In the genomic region with DNA sequence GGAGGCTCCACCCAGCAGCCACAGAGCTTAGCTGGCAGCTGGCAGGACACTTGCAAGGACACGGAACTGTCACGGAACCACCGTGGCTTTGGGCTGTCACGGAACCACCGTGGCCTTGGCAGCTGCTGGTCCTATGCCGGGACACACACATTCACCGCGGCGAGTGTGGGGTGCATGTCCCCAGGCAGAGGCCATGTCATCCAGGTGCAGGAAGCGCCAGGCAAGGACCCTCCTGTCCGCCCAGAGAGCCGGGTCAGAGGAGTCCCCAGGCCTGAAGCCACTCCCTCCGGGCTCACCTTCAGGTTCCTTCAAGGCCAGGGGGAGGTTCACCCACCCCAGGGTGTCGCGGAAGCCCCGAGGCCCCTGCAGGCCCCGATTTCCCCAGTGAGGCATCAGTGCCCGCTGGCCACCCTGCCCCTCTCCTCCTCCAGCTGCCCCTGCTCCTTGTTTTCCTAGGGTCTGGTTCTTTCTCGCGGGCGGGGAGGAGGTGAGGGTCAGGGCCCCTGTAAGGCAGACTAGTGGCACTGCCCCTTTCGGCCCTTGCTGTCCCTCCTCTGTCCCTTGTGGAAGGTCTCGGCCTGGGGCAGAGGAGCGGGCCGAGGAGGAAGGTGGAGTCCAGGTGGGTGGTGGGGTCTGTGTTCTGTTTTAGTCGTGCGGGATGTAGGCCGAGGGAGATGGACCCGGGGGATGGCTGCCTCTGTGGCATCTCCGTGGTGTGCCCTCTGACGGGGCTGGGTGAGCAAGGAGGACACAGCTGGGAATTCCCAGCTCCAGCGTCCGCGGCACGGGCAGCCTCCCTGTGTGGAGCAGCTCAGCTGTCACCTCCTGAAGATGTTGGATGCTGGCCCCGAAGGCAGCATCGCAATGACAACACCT, we compare ENCODE assay signal across 22 cellular contexts.
A peak's percentile ranks its signal among the peaks of the same experiment; 100 is the strongest.
DNase-seq lines count a peak whose midpoint lies in the region; ATAC-seq and TF ChIP-seq lines count a peak whose summit lies in the region.
"Had no signal": no experiment of that assay in that cellular context is flagged by ENCODE, and none has a peak within 500 bp of the region (broad histone marks: within the 10 kb centered on the region; RNA-seq: fewer than 3 reads in every experiment).

No MANE protein-coding gene starts in this region.

- H3K27me3 Mint-ChIP-seq in stimulated activated naive CD8-positive, alpha-beta T cell treated with anti-CD3 and anti-CD28 coated beads, Interleukin-15, Interleukin-2, amounts not matched to agents 100 ng/mL and 50 ng/mL, for 24 hours, result no peaks in the 10 kb centered on the region
- no peaks in the 10 kb centered on the region for H3K27me3 Mint-ChIP-seq in activated T-helper 17 cell treated with anti-CD3 and anti-CD28 coated beads, Interleukin-2, amount 50 U/mL, for 72 hours
- H3K27me3 Mint-ChIP-seq in naive B cell, result no peaks in the 10 kb centered on the region

- TF ChIP-seq POLR2A in suprapubic skin (IDR thresholded peaks at IDR 0.05), result no peak

- no peak overlapping the region for H3K4me3 ChIP-seq in suprapubic skin
- H3K4me3 ChIP-seq: A549, BLaER1, GM23338 had no signal

- TF ChIP-seq EP300 in suprapubic skin (IDR thresholded peaks at IDR 0.05), result no peak

- H3K4me1 Mint-ChIP-seq in stimulated activated naive CD8-positive, alpha-beta T cell treated with anti-CD3 and anti-CD28 coated beads, Interleukin-15, Interleukin-2, amounts not matched to agents 100 ng/mL and 50 ng/mL, for 24 hours (ENCODE audit: low read depth), result peaks cover 17% of the 10 kb centered on the region
- no peaks in the 10 kb centered on the region for H3K4me1 Mint-ChIP-seq in activated T-helper 17 cell treated with anti-CD3 and anti-CD28 coated beads, Interleukin-2, amount 50 U/mL, for 72 hours
- H3K4me1 Mint-ChIP-seq in naive B cell, result peaks cover 15 to 36% (median 22%) of the 10 kb centered on the region in 3 donors

- TF ChIP-seq CTCF in suprapubic skin (IDR thresholded peaks at IDR 0.05), result no peak

- ATAC-seq in stimulated activated naive CD8-positive, alpha-beta T cell treated with anti-CD3 and anti-CD28 coated beads, Interleukin-15, Interleukin-2, amounts not matched to agents 100 U/mL and 50 U/mL, for 24 hours, result no peak
- ATAC-seq in activated T-helper 17 cell treated with anti-CD3 and anti-CD28 coated beads, Interleukin-2, amount 50 U/mL, for 72 hours (replicated peaks), result no peak
- ATAC-seq in naive B cell (ENCODE audit: low read depth in 2 of 2) (no peak), HG02759 (IDR thresholded peaks at IDR 0.05; ENCODE audit: unreplicated experiment) (no peak), GM18873 (IDR thresholded peaks at IDR 0.05; ENCODE audit: low FRiP score, unreplicated experiment) (no peak)
- ATAC-seq: A549; CD8-positive, alpha-beta T cell; GM23338; PC-3 had no signal

- H3K4me1 ChIP-seq in suprapubic skin, result peaks cover 18% of the 10 kb centered on the region

- no peaks in the 10 kb centered on the region for H3K27me3 ChIP-seq in suprapubic skin
- H3K27me3 ChIP-seq: BLaER1 had no signal

- no peaks in the 10 kb centered on the region for H3K9me3 ChIP-seq in suprapubic skin
- H3K9me3 ChIP-seq: A549, BLaER1 had no signal

- H3K36me3 Mint-ChIP-seq in stimulated activated naive CD8-positive, alpha-beta T cell treated with anti-CD3 and anti-CD28 coated beads, Interleukin-15, Interleukin-2, amounts not matched to agents 100 ng/mL and 50 ng/mL, for 24 hours (ENCODE audit: low read depth), result peaks cover 47% of the 10 kb centered on the region
- H3K36me3 Mint-ChIP-seq in activated T-helper 17 cell treated with anti-CD3 and anti-CD28 coated beads, Interleukin-2, amount 50 U/mL, for 72 hours (ENCODE audit: low read depth), result peaks cover 89% of the 10 kb centered on the region
- H3K36me3 Mint-ChIP-seq in naive B cell, result no peaks in the 10 kb centered on the region

- peaks cover 46% of the 10 kb centered on the region for H3K36me3 ChIP-seq in suprapubic skin

- H3K27ac Mint-ChIP-seq in stimulated activated naive CD8-positive, alpha-beta T cell treated with anti-CD3 and anti-CD28 coated beads, Interleukin-15, Interleukin-2, amounts not matched to agents 100 ng/mL and 50 ng/mL, for 24 hours, result peak overlapping the region; percentile 72
- H3K27ac Mint-ChIP-seq in activated T-helper 17 cell treated with anti-CD3 and anti-CD28 coated beads, Interleukin-2, amount 50 U/mL, for 72 hours, result peak overlapping the region; percentile 22
- peak overlapping the region; percentile 44 to 94 (median 86) for H3K27ac Mint-ChIP-seq in naive B cell
- H3K27ac Mint-ChIP-seq: CD8-positive, alpha-beta T cell; GM23338 had no signal

- 92% methylated on average over 15 of the region's 37 CpGs for WGBS in suprapubic skin

- H3K27ac ChIP-seq in suprapubic skin, result no peak overlapping the region
- H3K27ac ChIP-seq: A549 had no signal

- no peak overlapping the region for H3K4me3 Mint-ChIP-seq in stimulated activated naive CD8-positive, alpha-beta T cell treated with anti-CD3 and anti-CD28 coated beads, Interleukin-15, Interleukin-2, amounts not matched to agents 100 ng/mL and 50 ng/mL, for 24 hours
- H3K4me3 Mint-ChIP-seq in activated T-helper 17 cell treated with anti-CD3 and anti-CD28 coated beads, Interleukin-2, amount 50 U/mL, for 72 hours, result no peak overlapping the region
- peak overlapping the region in 1 of 8 donors; percentile 59 for H3K4me3 Mint-ChIP-seq in naive B cell
- H3K4me3 Mint-ChIP-seq: CD8-positive, alpha-beta T cell; GM23338 had no signal

- H3K9me3 Mint-ChIP-seq in stimulated activated naive CD8-positive, alpha-beta T cell treated with anti-CD3 and anti-CD28 coated beads, Interleukin-15, Interleukin-2, amounts not matched to agents 100 ng/mL and 50 ng/mL, for 24 hours, result no peaks in the 10 kb centered on the region
- no peaks in the 10 kb centered on the region for H3K9me3 Mint-ChIP-seq in activated T-helper 17 cell treated with anti-CD3 and anti-CD28 coated beads, Interleukin-2, amount 50 U/mL, for 72 hours
- H3K9me3 Mint-ChIP-seq in naive B cell, result no peaks in the 10 kb centered on the region
- H3K9me3 Mint-ChIP-seq: CD8-positive, alpha-beta T cell; GM23338 had no signal

- DNase-seq in stimulated activated naive CD8-positive, alpha-beta T cell treated with anti-CD3 and anti-CD28 coated beads, Interleukin-15, Interleukin-2, amounts not matched to agents 100 U/mL and 50 U/mL, for 24 hours, result no peak
- DNase-seq in naive B cell (no peak), NCI-H2029 treated with DMSO at 0.1 percent for 48 hours (lab: John Stamatoyannopoulos, UW) (no peak), suprapubic skin (ENCODE audit: low spot score in 2 of 2) (no peak)
- DNase-seq: Calu3; CD8-positive, alpha-beta T cell; GF-D8; KG1; NCI-H1417; NCI-H187; NCI-H226; NCI-H524; PC-3; RPMI8226; SHP77 treated with DMSO at 0.1 percent for 48 hours had no signal

Comparison
In these comparisons a context has a peak if more than half of its experiments do, and no peak if none do; other contexts are left out.
1. H3K27ac Mint-ChIP-seq: peak in every context shown above with its lines; median percentile 86 in naive B cell; 72 in stimulated activated naive CD8-positive, alpha-beta T cell treated with anti-CD3 and anti-CD28 coated beads, Interleukin-15, Interleukin-2, amounts not matched to agents 100 ng/mL and 50 ng/mL, for 24 hours; 22 in activated T-helper 17 cell treated with anti-CD3 and anti-CD28 coated beads, Interleukin-2, amount 50 U/mL, for 72 hours.